8 cellular contexts compared by ENCODE assay signal in the genomic region with DNA sequence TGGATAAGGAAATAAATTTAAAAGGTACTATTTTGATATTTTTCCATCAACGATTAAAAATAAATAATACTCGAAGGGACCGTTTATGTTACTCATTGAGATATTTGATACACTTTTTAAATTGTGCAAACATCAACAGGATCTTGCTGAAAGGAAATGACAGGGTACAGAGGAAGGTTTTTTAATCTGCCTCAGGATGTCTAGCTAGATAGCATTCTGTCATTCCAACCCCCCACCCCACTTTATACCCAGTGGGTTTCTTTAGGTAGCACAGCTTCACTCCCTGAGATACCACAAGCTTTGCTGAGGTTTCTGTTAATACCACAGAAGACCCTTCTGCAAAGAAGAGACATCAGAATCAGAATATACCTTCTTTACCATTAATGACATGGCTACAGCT. TPM values are rescaled to one million over a fixed set of nuclear protein-coding genes. Genes with fewer than 3 reads are reported as not detected.
DNase-seq lines count a peak whose midpoint lies in the region; ATAC-seq and TF ChIP-seq lines count a peak whose summit lies in the region.

No MANE protein-coding gene starts in this region.

- POLR2A ChIA-PET in activated CD4-positive, alpha-beta memory T cell treated with anti-CD3 and anti-CD28 coated beads, Interleukin-2, amount 10 ng/mL, durations not matched to agents 7 days and 5 days (lab: Charles Lee), result interaction anchor here (1.1 kb wide), 1 partner anchor 168 kb away, joined by 4 read pairs; the partner anchor contains the start of gene FUCA2

- H3K27me3 Mint-ChIP-seq in activated CD4-positive, alpha-beta memory T cell treated with anti-CD3 and anti-CD28 coated beads, Interleukin-2, amount 10 ng/mL, durations not matched to agents 7 days and 5 days, result peaks cover 7% of the 10 kb centered on the region

- H3K4me1 Mint-ChIP-seq in activated CD4-positive, alpha-beta memory T cell treated with anti-CD3 and anti-CD28 coated beads, Interleukin-2, amount 10 ng/mL, durations not matched to agents 7 days and 5 days, result peaks cover 3% of the 10 kb centered on the region

- TF ChIP-seq CTCF in hepatocyte (IDR thresholded peaks at IDR 0.05; ENCODE audit: poor library complexity), result no peak

- peaks cover 17% of the 10 kb centered on the region; the same call in 1 of the 2 replicates for H3K9me3 ChIP-seq in HUES64 (ENCODE audit: insufficient read depth, low read depth, low read length)
- peaks cover 7% of the 10 kb centered on the region for H3K9me3 ChIP-seq in hepatocyte (ENCODE audit: low read depth)
- no peaks in the 10 kb centered on the region for H3K9me3 ChIP-seq in skeletal muscle tissue (ENCODE audit: control insufficient read depth in 3 of 3, low read length in 3 of 3)
- H3K9me3 ChIP-seq in Karpas-422 (ENCODE audit: low read length), result peaks cover 3% of the 10 kb centered on the region; the same call in 1 of the 2 replicates

- H3K36me3 ChIP-seq in HUES64 (ENCODE audit: insufficient read depth, low read length), result peaks cover 6% of the 10 kb centered on the region; the same call in 1 of the 2 replicates
- no peaks in the 10 kb centered on the region for H3K36me3 ChIP-seq in hepatocyte (replicated peaks; ENCODE audit: insufficient read depth, low read depth)
- no peaks in the 10 kb centered on the region for H3K36me3 ChIP-seq in skeletal muscle tissue (ENCODE audit: control insufficient read depth in 3 of 3, insufficient read depth in 3 of 3, low read length in 3 of 3)
- H3K36me3 ChIP-seq in Karpas-422 (ENCODE audit: insufficient read depth, low read length), result no peaks in the 10 kb centered on the region

- CTCF ChIA-PET in activated CD4-positive, alpha-beta memory T cell treated with anti-CD3 and anti-CD28 coated beads, Interleukin-2, amount 10 ng/mL, durations not matched to agents 7 days and 5 days (lab: Charles Lee), result no interaction called here

- H3K4me3 Mint-ChIP-seq in activated CD4-positive, alpha-beta memory T cell treated with anti-CD3 and anti-CD28 coated beads, Interleukin-2, amount 10 ng/mL, durations not matched to agents 7 days and 5 days, result peak overlapping the region; percentile 64

- no CpG with 5 or more reads among the region's 3 CpGs for WGBS in HUES64
- WGBS in hepatocyte (ENCODE audit: low lambda C conversion rate, missing lambda C conversion rate), result 2% methylated on average over 3 of the region's 3 CpGs

- peak overlapping the region; percentile 92; the same call in 1 of the 2 replicates for H3K9ac ChIP-seq in HUES64 (ENCODE audit: low read depth, low read length)
- H3K9ac ChIP-seq in skeletal muscle tissue (ENCODE audit: low read depth in 1 of 3, low read length in 3 of 3), result peak overlapping the region; percentile 79 to 88 (median 85)
- no peak overlapping the region for H3K9ac ChIP-seq in Karpas-422 (ENCODE audit: low read length)

- peak overlapping the region; percentile 71 for H3K4me2 ChIP-seq in hepatocyte
- H3K4me2 ChIP-seq in Karpas-422 (ENCODE audit: low read depth, low read length, poor library complexity, severe bottlenecking), result no peak overlapping the region

- peaks cover 64% of the 10 kb centered on the region for H3K79me2 ChIP-seq in hepatocyte
- H3K79me2 ChIP-seq in Karpas-422 (ENCODE audit: low read length), result no peaks in the 10 kb centered on the region

- peaks cover 5% of the 10 kb centered on the region for H3K9me3 Mint-ChIP-seq in activated CD4-positive, alpha-beta memory T cell treated with anti-CD3 and anti-CD28 coated beads, Interleukin-2, amount 10 ng/mL, durations not matched to agents 7 days and 5 days

- H4K20me1 ChIP-seq in hepatocyte (ENCODE audit: insufficient read depth, poor library complexity, severe bottlenecking) (no peaks in the 10 kb centered on the region), Karpas-422 (ENCODE audit: insufficient read depth, low read depth, low read length) (no peaks in the 10 kb centered on the region)

- peak overlapping the region; percentile 85 for H3K4me3 ChIP-seq in HUES64 (ENCODE audit: low read length)
- H3K4me3 ChIP-seq in hepatocyte, result peak overlapping the region; percentile 30
- H3K4me3 ChIP-seq in skeletal muscle tissue (ENCODE audit: low read length in 3 of 3), result peak overlapping the region; percentile 79 to 91 (median 84)
- H3K4me3 ChIP-seq in Karpas-422 (ENCODE audit: low read length), result no peak overlapping the region

- no peaks in the 10 kb centered on the region for H3K9me2 ChIP-seq in hepatocyte (replicated peaks; ENCODE audit: insufficient read depth)
- no peaks in the 10 kb centered on the region for H3K9me2 ChIP-seq in Karpas-422 (replicated peaks; ENCODE audit: insufficient read depth, low read length)

- peaks cover 10% of the 10 kb centered on the region for H3K36me3 Mint-ChIP-seq in activated CD4-positive, alpha-beta memory T cell treated with anti-CD3 and anti-CD28 coated beads, Interleukin-2, amount 10 ng/mL, durations not matched to agents 7 days and 5 days (ENCODE audit: low read depth)

- H2AFZ ChIP-seq in hepatocyte (no peak overlapping the region), Karpas-422 (ENCODE audit: low read length) (no peak overlapping the region)

- H3K27ac Mint-ChIP-seq in activated CD4-positive, alpha-beta memory T cell treated with anti-CD3 and anti-CD28 coated beads, Interleukin-2, amount 10 ng/mL, durations not matched to agents 7 days and 5 days, result no peak overlapping the region

- ATAC-seq in GM21360 (IDR thresholded peaks at IDR 0.05; ENCODE audit: unreplicated experiment), result no peak
- ATAC-seq in GM21576 (IDR thresholded peaks at IDR 0.05; ENCODE audit: unreplicated experiment), result no peak

- no peak for DNase-seq in activated CD4-positive, alpha-beta memory T cell treated with anti-CD3 and anti-CD28 coated beads, Interleukin-2, amount 10 ng/mL, durations not matched to agents 7 days and 5 days
- DNase-seq in hepatocyte (ENCODE audit: low spot score), result no peak
- no peak for DNase-seq in activated CD4-positive, CD25-positive, alpha-beta regulatory T cell (lab: John Stamatoyannopoulos, UW)
- DNase-seq in Karpas-422, result no peak

- H3K4me1 ChIP-seq in HUES64 (ENCODE audit: insufficient read depth, low read length) (peaks cover 69% of the 10 kb centered on the region), hepatocyte (ENCODE audit: insufficient read depth) (peaks cover 30% of the 10 kb centered on the region), skeletal muscle tissue (ENCODE audit: control insufficient read depth in 3 of 3, insufficient read depth in 3 of 3, low read length in 3 of 3) (peaks cover 3 to 11% (median 4%) of the 10 kb centered on the region in 3 donors), Karpas-422 (ENCODE audit: low read length) (no peaks in the 10 kb centered on the region)

- no peaks in the 10 kb centered on the region for H3K27me3 ChIP-seq in HUES64 (ENCODE audit: insufficient read depth, low read length)
- H3K27me3 ChIP-seq in hepatocyte, result no peaks in the 10 kb centered on the region
- H3K27me3 ChIP-seq in skeletal muscle tissue (ENCODE audit: control insufficient read depth in 3 of 3, insufficient read depth in 3 of 3, low read length in 3 of 3), result no peaks in the 10 kb centered on the region
- no peaks in the 10 kb centered on the region; the same call in 1 of the 2 replicates for H3K27me3 ChIP-seq in Karpas-422 (ENCODE audit: low read length)

- H3K27ac ChIP-seq in HUES64 (ENCODE audit: low read depth, low read length) (no peak overlapping the region), hepatocyte (peak overlapping the region; percentile 87), skeletal muscle tissue (ENCODE audit: low read depth, low read length) (peak overlapping the region; percentile 90), Karpas-422 (ENCODE audit: low read length) (no peak overlapping the region)

RNA-seq across cellular contexts. Expression of gene PHACTR2, which starts 1.2 kb away (rescaled TPM):
- polyA plus RNA-seq in HUES64 (2013, experiment 1 of 2), result 37.1 TPM
- polyA plus RNA-seq in HUES64 (2013, experiment 2 of 2), result 27.4 TPM
- 10 to 100 TPM; 41.5 to 46.3 TPM for total RNA-seq in activated CD4-positive, alpha-beta memory T cell treated with anti-CD3 and anti-CD28 coated beads, Interleukin-2, amount 10 ng/mL, durations not matched to agents 7 days and 5 days
- total RNA-seq in hepatocyte (107 and 111 TPM in 2 replicates), skeletal muscle tissue (38.1 TPM)
- polyA plus RNA-seq in hepatocyte, result 86.6 and 96.8 TPM in 2 replicates
- not detected in 2 replicates for total RNA-seq in Karpas-422 (2014; rRNA removed; shearing (Covaris generic); ENCODE audit: low replicate concordance)

Comparison
In these comparisons a context has a peak if more than half of its experiments do, and no peak if none do; other contexts are left out.
1. H3K27ac ChIP-seq: peak in hepatocyte (single experiment) and skeletal muscle tissue (single experiment); none in HUES64 (single experiment) and Karpas-422 (single experiment).
2. RNA of gene PHACTR2, which starts 1.2 kb away (total RNA-seq): 107 to 111 TPM in hepatocyte, 41.5 to 46.3 TPM in activated CD4-positive, alpha-beta memory T cell treated with anti-CD3 and anti-CD28 coated beads, Interleukin-2, amount 10 ng/mL, durations not matched to agents 7 days and 5 days and 38.1 TPM in skeletal muscle tissue (single experiment); not detected in Karpas-422; every median in the first group is over 10 times any median in the second.